In the genomic region with DNA sequence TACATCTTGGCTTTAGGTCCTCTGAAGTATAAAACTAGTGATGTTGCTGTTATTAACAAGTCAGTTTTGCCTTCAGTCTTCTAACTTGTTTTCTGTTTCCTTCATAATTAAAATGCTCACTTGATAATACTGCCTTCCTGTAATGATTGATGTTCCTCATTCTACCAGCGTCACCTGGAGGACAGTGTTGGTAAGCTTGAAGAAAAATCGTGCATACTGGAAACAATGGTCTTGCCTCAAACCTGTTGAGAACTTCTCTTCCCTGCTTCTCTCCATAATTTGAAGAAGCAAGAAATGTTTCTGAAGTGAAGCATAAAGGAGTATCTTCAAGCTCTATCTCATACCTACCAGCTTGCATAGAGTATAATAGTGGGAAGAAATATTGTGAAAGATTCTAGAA, we compare ENCODE assay signal across 8 cellular contexts. TPM values are rescaled to one million over a fixed set of nuclear protein-coding genes. Genes with fewer than 3 reads are reported as not detected.
A peak's percentile ranks its signal among the peaks of the same experiment; 100 is the strongest.
DNase-seq lines count a peak whose midpoint lies in the region; ATAC-seq and TF ChIP-seq lines count a peak whose summit lies in the region.

No MANE protein-coding gene starts in this region.

- no peaks in the 10 kb centered on the region for H4K20me1 ChIP-seq in H9 (ENCODE audit: control insufficient read depth, insufficient read depth, insufficient read length)

- H3K9me3 Mint-ChIP-seq in CD4-positive, alpha-beta T cell = no peaks in the 10 kb centered on the region
- no peaks in the 10 kb centered on the region for H3K9me3 Mint-ChIP-seq in H9

- H4K8ac ChIP-seq in H9 (replicated peaks; ENCODE audit: insufficient read length, low read depth, low read length) = no peak overlapping the region

- H2AFZ ChIP-seq in H9 (ENCODE audit: low read length) = no peak overlapping the region

- H3K56ac ChIP-seq in H9 (ENCODE audit: insufficient read length, low read depth, low read length) = no peak overlapping the region

- H3K4me3 ChIP-seq in effector memory CD4-positive, alpha-beta T cell (ENCODE audit: insufficient read depth, low read depth, low read length, poor library complexity, severe bottlenecking) = no peak overlapping the region
- no peak overlapping the region for H3K4me3 ChIP-seq in aorta (ENCODE audit: low read length in 2 of 2)

- H3K36me3 Mint-ChIP-seq in CD4-positive, alpha-beta T cell (ENCODE audit: low read depth) = peaks cover 15% of the 10 kb centered on the region
- H3K36me3 Mint-ChIP-seq in H9 (ENCODE audit: insufficient read depth in 1 of 3, low read depth in 3 of 3) = peaks cover 20 to 39% (median 34%) of the 10 kb centered on the region in 3 experiments; a peak in 6 of 7 replicates

- H3K27me3 ChIP-seq in CD4-positive, alpha-beta T cell (ENCODE audit: control insufficient read depth, insufficient read depth, low read length) = no peaks in the 10 kb centered on the region
- H3K27me3 ChIP-seq in H9 (ENCODE audit: insufficient read depth, low read length) = no peaks in the 10 kb centered on the region
- no peaks in the 10 kb centered on the region for H3K27me3 ChIP-seq in effector memory CD4-positive, alpha-beta T cell (replicated peaks; ENCODE audit: control insufficient read depth, insufficient read depth, low read length, poor library complexity, severe bottlenecking)
- H3K27me3 ChIP-seq in aorta (ENCODE audit: control insufficient read depth in 1 of 2, insufficient read depth in 2 of 2, low read length in 1 of 2) = no peaks in the 10 kb centered on the region

- no peak overlapping the region for H2BK15ac ChIP-seq in H9 (ENCODE audit: low read depth, low read length)

- POLR2A ChIA-PET in CD4-positive, alpha-beta T cell (lab: Charles Lee) = interaction anchor here (0.6 to 6.1 kb wide), 6 partner anchors 9 to 285 kb away, joined by 3 to 48 read pairs (median 4); a partner anchor contains a TSS

- no peak overlapping the region for H3K27ac ChIP-seq in CD4-positive, alpha-beta T cell (ENCODE audit: low read depth, low read length)
- no peak overlapping the region for H3K27ac ChIP-seq in H9 (ENCODE audit: insufficient read length, low read depth, low read length)
- peak overlapping the region; percentile 27 for H3K27ac ChIP-seq in effector memory CD4-positive, alpha-beta T cell (ENCODE audit: insufficient read depth, low read length, poor library complexity, severe bottlenecking)
- H3K27ac ChIP-seq in aorta (ENCODE audit: low read depth in 1 of 2, low read length in 2 of 2) = no peak overlapping the region

- H3K4me3 Mint-ChIP-seq in CD4-positive, alpha-beta T cell = peak overlapping the region; percentile 21
- peak overlapping the region; percentile 5 to 39; a peak in 3 of 5 replicates for H3K4me3 Mint-ChIP-seq in H9

- peaks cover 14% of the 10 kb centered on the region for H3K23me2 ChIP-seq in H9 (ENCODE audit: insufficient read length, low read depth, low read length, poor library complexity, severe bottlenecking)

- H4K5ac ChIP-seq in H9 (ENCODE audit: insufficient read length, low read depth, low read length) = no peak overlapping the region

- H3K4me1 Mint-ChIP-seq in CD4-positive, alpha-beta T cell (ENCODE audit: low read depth) = peaks cover 34% of the 10 kb centered on the region
- H3K4me1 Mint-ChIP-seq in H9 = peaks cover 29% of the 10 kb centered on the region in 2 experiments

- H3K18ac ChIP-seq in H9 (ENCODE audit: insufficient read length, low read depth, low read length) = no peak overlapping the region

- H3K4me2 ChIP-seq in H9 (ENCODE audit: insufficient read depth, insufficient read length, low read length) = peak overlapping the region; percentile 2

- H3K4me1 ChIP-seq in H9 (ENCODE audit: insufficient read depth, low read length) (no peaks in the 10 kb centered on the region; the same call in 1 of the 2 replicates), aorta (ENCODE audit: control insufficient read depth in 1 of 2, insufficient read depth in 2 of 2, low read length in 2 of 2) (peaks cover 7 to 9% of the 10 kb centered on the region in 2 donors)
- peaks cover 14% of the 10 kb centered on the region for H3K4me1 ChIP-seq in effector memory CD4-positive, alpha-beta T cell (ENCODE audit: control insufficient read depth, insufficient read depth, low read length, poor library complexity, severe bottlenecking)

- peaks cover 9% of the 10 kb centered on the region for H3K79me1 ChIP-seq in H9 (ENCODE audit: insufficient read depth, low read depth, low read length, poor library complexity, severe bottlenecking)

- no peak overlapping the region for H2AK5ac ChIP-seq in H9 (ENCODE audit: insufficient read length, low read length)

- no peak overlapping the region for H2BK12ac ChIP-seq in H9 (ENCODE audit: insufficient read length, low read depth, low read length)

- TF ChIP-seq CTCF in CD4-positive, alpha-beta T cell (IDR thresholded peaks at IDR 0.05) = peak; percentile 73
- peak; percentile 55 for TF ChIP-seq CTCF in H9 (conservative IDR thresholded peaks at IDR 0.05)

- CTCF ChIA-PET in CD4-positive, alpha-beta T cell (lab: Charles Lee) = interaction anchor here (0.8 to 2.8 kb wide), 3 partner anchors 10 to 23 kb away, joined by 4 to 17 read pairs (median 4); no protein-coding TSS in a partner anchor

- peak in 2 of 10 experiments; percentile 14 to 26 for DNase-seq in CD4-positive, alpha-beta T cell
- DNase-seq in H9 (no peak), SKM-1 (lab: John Stamatoyannopoulos, UW; ENCODE audit: unreplicated experiment) (peak; percentile 20), pons (ENCODE audit: low spot score) (peak; percentile 71), hepatic stellate cell (ENCODE audit: low spot score) (no peak), aorta (no peak)
- no peak for DNase-seq in effector memory CD4-positive, alpha-beta T cell

- H3K27me3 Mint-ChIP-seq in CD4-positive, alpha-beta T cell = no peaks in the 10 kb centered on the region
- peaks cover 7% of the 10 kb centered on the region for H3K27me3 Mint-ChIP-seq in H9 (ENCODE audit: low read depth)

- H3K9ac ChIP-seq in H9 (ENCODE audit: extremely low read depth, insufficient read length, low read length) = no peak overlapping the region

- intact Hi-C loops in CD4-positive, alpha-beta T cell (cut with DNase I, micrococcal nuclease) = loop anchor here (1.0 to 10.0 kb wide), 6 partner anchors 75 to 1352 kb away; a partner anchor contains a TSS
- intact Hi-C loops in aorta (cut with DNase I) = loop anchor here (5.0 kb wide), 2 partner anchors 195 to 270 kb away; a partner anchor contains a TSS

- no peak overlapping the region for H3K4ac ChIP-seq in H9 (ENCODE audit: low read depth, low read length)

- ATAC-seq in CD4-positive, alpha-beta T cell (ENCODE audit: poor library complexity) = peak; percentile 48
- ATAC-seq in aorta (ENCODE audit: low FRiP score) = no peak
- no peak for ATAC-seq in HG03159 (IDR thresholded peaks at IDR 0.05; ENCODE audit: unreplicated experiment)

- H2BK120ac ChIP-seq in H9 (ENCODE audit: low read depth, low read length, poor library complexity, severe bottlenecking) = no peak overlapping the region

- peak overlapping the region; percentile 61 for H3K27ac Mint-ChIP-seq in CD4-positive, alpha-beta T cell
- H3K27ac Mint-ChIP-seq in H9 = peak overlapping the region in 1 of 3 experiments; percentile 11; a peak in 2 of 7 replicates

- WGBS in H9 (ENCODE audit: extremely low coverage, insufficient read length, low lambda C conversion rate) = no CpG with 5 or more reads among the region's 2 CpGs
- WGBS in aorta, 2 donors = 30 to 37% methylated on average over 2 of the region's 2 CpGs

- no peak overlapping the region for H3K23ac ChIP-seq in H9 (ENCODE audit: insufficient read length, low read depth, low read length)

- no peak overlapping the region for H3K14ac ChIP-seq in H9 (ENCODE audit: insufficient read depth, low read length)

- H3K79me2 ChIP-seq in H9 (ENCODE audit: insufficient read depth, low read length) = peaks cover 52% of the 10 kb centered on the region; the same call in 1 of the 2 replicates

- H2BK20ac ChIP-seq in H9 (ENCODE audit: low read depth, low read length, poor library complexity, severe bottlenecking) = no peak overlapping the region

- H3K36me3 ChIP-seq in effector memory CD4-positive, alpha-beta T cell (ENCODE audit: control insufficient read depth, insufficient read depth, low read length) = peaks cover 15% of the 10 kb centered on the region
- no peaks in the 10 kb centered on the region for H3K36me3 ChIP-seq in aorta (ENCODE audit: control insufficient read depth in 1 of 2, insufficient read depth in 2 of 2, low read length in 1 of 2)

- H3T11ph ChIP-seq in H9 (ENCODE audit: low read length) = no peak overlapping the region

- H3K9me3 ChIP-seq in CD4-positive, alpha-beta T cell (ENCODE audit: control insufficient read depth, low read length) = no peaks in the 10 kb centered on the region
- no peaks in the 10 kb centered on the region for H3K9me3 ChIP-seq in H9 (ENCODE audit: control insufficient read depth, low read depth, low read length)
- no peaks in the 10 kb centered on the region for H3K9me3 ChIP-seq in effector memory CD4-positive, alpha-beta T cell (ENCODE audit: control insufficient read depth, low read length)
- no peaks in the 10 kb centered on the region for H3K9me3 ChIP-seq in aorta (ENCODE audit: control insufficient read depth, low read length)

- H4K91ac ChIP-seq in H9 (ENCODE audit: insufficient read length, low read depth, low read length) = no peak overlapping the region

- no peak overlapping the region for H2BK5ac ChIP-seq in H9 (ENCODE audit: insufficient read length, low read length)

RNA-seq across cellular contexts. Expression of a gene that starts 3.0 kb away (rescaled TPM):
- total RNA-seq in CD4-positive, alpha-beta T cell = 10 to 100 TPM; 24.4 to 26.1 TPM
- total RNA-seq in H9 (2021) (231 and 250 TPM in 2 replicates), aorta (100 to 1,000 TPM; 207 to 538 TPM)
- 100 to 1,000 TPM in 1 of 2 donors, 10 to 100 TPM in 1; 82.8 to 179 TPM for polyA plus RNA-seq in aorta

Comparison
In these comparisons a context has a peak if more than half of its experiments do, and no peak if none do; other contexts are left out.
1. DNase-seq: peak in SKM-1 (single experiment) and pons (single experiment); none in H9 (single experiment), effector memory CD4-positive, alpha-beta T cell (0 of 3), hepatic stellate cell (single experiment) and aorta (0 of 2).